Comparison of ENCODE assay signal across 13 cellular contexts in the genomic region with DNA sequence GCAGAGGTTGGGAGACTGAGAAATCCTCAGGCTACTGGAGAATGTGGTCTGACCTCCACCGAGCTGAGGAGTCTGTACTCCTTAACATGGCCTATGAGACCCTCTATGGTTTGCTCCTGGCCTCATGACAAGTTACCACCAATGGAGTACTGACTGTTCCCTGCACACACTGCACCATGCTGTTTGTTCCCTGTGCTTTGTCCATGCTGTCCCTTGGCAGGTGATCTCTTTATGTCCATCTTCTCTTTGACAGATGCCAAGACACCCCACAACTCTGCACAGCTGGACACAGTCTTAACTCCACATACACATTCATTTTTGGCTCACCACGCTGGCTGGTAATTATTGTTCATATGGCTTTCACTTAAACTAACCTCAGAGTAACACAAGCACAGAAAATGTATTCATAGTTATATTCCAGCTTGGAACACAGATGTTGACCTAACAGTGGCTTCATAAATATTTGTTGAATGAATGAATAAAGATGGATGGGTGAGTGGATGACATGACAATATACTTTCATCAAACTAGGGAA.
DNase-seq lines count a peak whose midpoint lies in the region; ATAC-seq and TF ChIP-seq lines count a peak whose summit lies in the region.
"Had no signal": no experiment of that assay in that cellular context is flagged by ENCODE, and none has a peak within 500 bp of the region (broad histone marks: within the 10 kb centered on the region; RNA-seq: fewer than 3 reads in every experiment).

No MANE protein-coding gene starts in this region.

- intact Hi-C loops in heart left ventricle (cut with DNase I), result loop anchor here in 4 of 10 donors (10.0 kb wide), 3 partner anchors 89 to 461 kb away; no protein-coding TSS in a partner anchor
- intact Hi-C loops in cardiac septum (cut with DNase I), result no loop called here
- intact Hi-C loops in body of pancreas (cut with DNase I), result loop anchor here (10.0 kb wide), 1 partner anchor 169 kb away; no protein-coding TSS in a partner anchor
- intact Hi-C loops in spleen (cut with DNase I; ENCODE audit: low total_unique reads), result no loop called here

- H3K36me3 ChIP-seq in heart left ventricle (no peaks in the 10 kb centered on the region), KOPT-K1 (ENCODE audit: insufficient read depth, low read length) (no peaks in the 10 kb centered on the region), body of pancreas (replicated peaks in 1 of 2; ENCODE audit: insufficient read depth in 1 of 2, low read depth in 2 of 2) (no peaks in the 10 kb centered on the region), spleen (peaks cover 0 to 4% (median 0%) of the 10 kb centered on the region in 6 donors)
- H3K36me3 ChIP-seq: neural progenitor cell, thyroid gland had no signal

- TF ChIP-seq POLR2A in heart left ventricle (IDR thresholded peaks at IDR 0.05) (no peak), body of pancreas (IDR thresholded peaks at IDR 0.05) (no peak), spleen (IDR thresholded peaks at IDR 0.05) (no peak)

- H3K9me3 Mint-ChIP-seq in stimulated activated effector memory CD8-positive, alpha-beta T cell treated with anti-CD3 and anti-CD28 coated beads, Interleukin-12 subunit alpha, Interleukin-12 subunit beta, amount 100 ng/mL, for 72 hours, result no peaks in the 10 kb centered on the region

- H3K4me1 Mint-ChIP-seq in stimulated activated effector memory CD8-positive, alpha-beta T cell treated with anti-CD3 and anti-CD28 coated beads, Interleukin-12 subunit alpha, Interleukin-12 subunit beta, amount 100 ng/mL, for 72 hours, result peaks cover 40% of the 10 kb centered on the region

- peak overlapping the region; percentile 48 for H3K4me3 Mint-ChIP-seq in stimulated activated effector memory CD8-positive, alpha-beta T cell treated with anti-CD3 and anti-CD28 coated beads, Interleukin-12 subunit alpha, Interleukin-12 subunit beta, amount 100 ng/mL, for 72 hours
- H3K4me3 Mint-ChIP-seq: neural progenitor cell had no signal

- H3K9me3 ChIP-seq in heart left ventricle (peaks cover 0 to 12% (median 0%) of the 10 kb centered on the region in 12 donors), KOPT-K1 (ENCODE audit: insufficient read depth, low read length, poor library complexity, severe bottlenecking) (peaks cover 14% of the 10 kb centered on the region), body of pancreas (no peaks in the 10 kb centered on the region), spleen (peaks cover 0 to 13% (median 3%) of the 10 kb centered on the region in 8 donors)
- H3K9me3 ChIP-seq: thyroid gland had no signal

- no peak overlapping the region for H3K27ac Mint-ChIP-seq in stimulated activated effector memory CD8-positive, alpha-beta T cell treated with anti-CD3 and anti-CD28 coated beads, Interleukin-12 subunit alpha, Interleukin-12 subunit beta, amount 100 ng/mL, for 72 hours
- H3K27ac Mint-ChIP-seq: neural progenitor cell had no signal

- TF ChIP-seq CTCF in heart left ventricle (IDR thresholded peaks at IDR 0.05), result no peak
- no peak for TF ChIP-seq CTCF in body of pancreas (IDR thresholded peaks at IDR 0.05)
- TF ChIP-seq CTCF in spleen (IDR thresholded peaks at IDR 0.05 in 8 of 11, conservative IDR thresholded peaks at IDR 0.05 in 3 of 11), result no peak

- H3K4me3 ChIP-seq in heart left ventricle (no peak overlapping the region), body of pancreas (no peak overlapping the region), spleen (no peak overlapping the region)
- H3K4me3 ChIP-seq: BLaER1 treated with 17β-estradiol and CSF1 and Interleukin-3, amounts not matched to agents 10 nM and 100 nM; neural progenitor cell; thyroid gland had no signal

- H3K4me1 ChIP-seq in heart left ventricle (peaks cover 0 to 26% (median 14%) of the 10 kb centered on the region in 12 donors), body of pancreas (no peaks in the 10 kb centered on the region), spleen (peaks cover 0 to 39% (median 33%) of the 10 kb centered on the region in 6 donors)

- H3K27me3 ChIP-seq in heart left ventricle (no peaks in the 10 kb centered on the region), body of pancreas (no peaks in the 10 kb centered on the region), spleen (replicated peaks in 1 of 7) (no peaks in the 10 kb centered on the region)
- H3K27me3 ChIP-seq: BLaER1 treated with 17β-estradiol and CSF1 and Interleukin-3, amounts not matched to agents 10 nM and 100 nM; neural progenitor cell; thyroid gland had no signal

- DNase-seq in heart left ventricle, result no peak
- no peak for DNase-seq in cardiac septum (ENCODE audit: low spot score)
- no peak for DNase-seq in stimulated activated effector memory CD8-positive, alpha-beta T cell treated with anti-CD3 and anti-CD28 coated beads, Interleukin-12 subunit alpha, Interleukin-12 subunit beta, amount 100 ng/mL, for 72 hours (ENCODE audit: low spot score in 2 of 2)
- no peak for DNase-seq in SK-N-DZ (ENCODE audit: low spot score)
- DNase-seq in body of pancreas, result no peak
- no peak for DNase-seq in spleen
- DNase-seq: activated CD4-positive, alpha-beta T cell treated with anti-CD3 and anti-CD28 coated beads for 1 hour; stimulated activated naive CD4-positive, alpha-beta T cell; thyroid gland had no signal

- ATAC-seq in heart left ventricle, result peak in 3 of 4 donors; percentile 15 to 48 (median 33)
- peak; percentile 39 for ATAC-seq in GM19463 (IDR thresholded peaks at IDR 0.05; ENCODE audit: unreplicated experiment)
- no peak for ATAC-seq in stimulated activated effector memory CD8-positive, alpha-beta T cell treated with anti-CD3 and anti-CD28 coated beads, Interleukin-12 subunit alpha, Interleukin-12 subunit beta, amount 100 ng/mL, for 72 hours
- ATAC-seq in body of pancreas, result no peak

- peaks cover 11% of the 10 kb centered on the region for H3K36me3 Mint-ChIP-seq in stimulated activated effector memory CD8-positive, alpha-beta T cell treated with anti-CD3 and anti-CD28 coated beads, Interleukin-12 subunit alpha, Interleukin-12 subunit beta, amount 100 ng/mL, for 72 hours
- H3K36me3 Mint-ChIP-seq: neural progenitor cell had no signal

- H3K27ac ChIP-seq in heart left ventricle (no peak overlapping the region), KOPT-K1 (ENCODE audit: low read depth, low read length, poor library complexity, severe bottlenecking) (peak overlapping the region; percentile 42), body of pancreas (no peak overlapping the region), spleen (peak overlapping the region in 3 of 8 donors; percentile 5 to 41 (median 33))
- H3K27ac ChIP-seq: BLaER1 treated with 17β-estradiol and CSF1 and Interleukin-3, amounts not matched to agents 10 nM and 100 nM; neural progenitor cell; thyroid gland had no signal

- WGBS in heart left ventricle, 4 donors, result 84 to 95% (median 92%) methylated on average over 2 of the region's 2 CpGs
- 92 to 94% methylated on average over 2 of the region's 2 CpGs for WGBS in body of pancreas, 2 donors
- 67 to 91% (median 81%) methylated on average over 2 of the region's 2 CpGs for WGBS in spleen, 5 donors

Comparison
In these comparisons a context has a peak if more than half of its experiments do, and no peak if none do; other contexts are left out.
1. ATAC-seq: peak in heart left ventricle (3 of 4) and GM19463 (single experiment); none in stimulated activated effector memory CD8-positive, alpha-beta T cell treated with anti-CD3 and anti-CD28 coated beads, Interleukin-12 subunit alpha, Interleukin-12 subunit beta, amount 100 ng/mL, for 72 hours (single experiment) and body of pancreas (single experiment).